Comparison of ENCODE assay signal across 1 cellular context in the genomic region with DNA sequence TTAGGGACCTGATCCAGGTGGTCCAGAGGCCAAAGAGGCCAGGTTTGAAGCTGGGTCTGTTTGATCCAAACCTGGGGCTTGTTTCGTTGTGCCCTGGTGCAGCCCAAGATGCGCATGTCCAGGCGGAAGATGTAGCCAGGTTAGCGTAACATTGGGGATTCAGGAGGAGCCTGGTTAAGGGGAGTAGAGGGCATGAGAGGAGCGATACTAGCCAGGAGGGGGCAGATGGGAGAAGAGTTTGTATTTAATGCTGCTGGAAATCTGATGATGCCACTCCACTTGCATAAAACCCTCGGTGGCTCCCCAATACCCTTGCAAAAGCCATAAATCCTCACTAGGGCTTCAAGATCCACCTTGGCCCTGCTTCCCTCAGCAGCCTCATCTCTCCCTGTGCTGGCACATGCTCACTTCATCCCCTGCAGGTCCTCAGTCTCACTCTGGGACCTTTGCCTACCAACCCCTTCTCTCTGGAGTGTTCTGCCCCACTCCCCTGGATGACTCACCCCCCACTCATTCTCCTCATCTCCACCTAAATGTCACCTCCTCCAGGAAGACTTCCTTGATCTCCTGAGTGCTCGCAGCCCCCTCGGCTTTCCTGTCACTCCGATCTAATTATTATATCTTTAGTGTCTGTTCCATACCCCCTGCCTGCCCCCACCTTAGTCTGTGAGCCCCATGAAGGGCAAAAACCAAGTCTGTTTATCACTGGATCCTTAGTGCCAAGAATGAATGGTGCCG.
A peak's percentile ranks its signal among the peaks of the same experiment; 100 is the strongest.
TF ChIP-seq lines count a peak whose summit lies in the region.

No MANE protein-coding gene starts in this region.

TF ChIP-seq in K562, 482 proteins besides CTCF, POLR2A, EP300 and RAD21:
- TF ChIP-seq BDP1 (IDR thresholded peaks at IDR 0.05; ENCODE audit: insufficient read depth, insufficient read length) = no peak
- TF ChIP-seq ILF3 (IDR thresholded peaks at IDR 0.05; ENCODE audit: borderline replicate concordance) = no peak
- TF ChIP-seq ZFP36 (IDR thresholded peaks at IDR 0.05; ENCODE audit: low read depth, low read length, partially characterized antibody) = peak; percentile 76
